1 cellular context compared by ENCODE assay signal in the genomic region with DNA sequence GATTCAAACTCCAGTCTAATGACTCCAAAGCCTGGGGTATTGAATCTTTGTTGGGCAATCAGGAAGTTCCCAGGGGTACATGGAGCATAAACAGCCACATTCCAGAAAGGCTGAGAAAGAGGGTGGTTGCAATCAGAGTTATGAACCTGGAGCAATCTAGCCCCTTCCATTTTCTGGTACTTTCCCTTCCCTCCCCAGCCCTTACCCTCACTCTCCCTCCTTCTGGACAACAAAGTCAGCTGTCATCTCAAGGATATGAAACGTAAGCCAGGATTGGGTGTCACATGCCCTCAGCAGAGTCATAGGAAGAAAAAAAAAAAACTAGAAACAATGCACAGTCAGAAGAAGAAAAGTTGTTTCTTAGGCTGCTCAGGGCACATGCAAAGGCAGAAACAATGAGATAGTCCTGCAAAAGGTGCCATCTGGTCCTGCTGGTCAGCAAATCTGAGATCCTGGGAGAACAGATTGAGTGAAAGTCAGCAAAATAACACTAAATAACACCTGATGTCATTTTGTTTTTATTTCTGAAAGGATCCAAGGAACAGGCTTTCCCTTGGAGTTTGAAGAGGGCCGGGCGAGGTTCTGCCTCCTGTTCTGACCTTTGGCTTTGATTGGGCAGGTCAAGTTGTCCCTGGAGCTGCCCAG.
A peak's percentile ranks its signal among the peaks of the same experiment; 100 is the strongest.
TF ChIP-seq lines count a peak whose summit lies in the region.

No MANE protein-coding gene starts in this region.

TF ChIP-seq in HepG2, 621 proteins besides CTCF, POLR2A, EP300 and RAD21:
- TF ChIP-seq DR1 (CRISPR knock-in tag; IDR thresholded peaks at IDR 0.05) (no peak), MAFK (conservative IDR thresholded peaks at IDR 0.05 in 1 of 2, IDR thresholded peaks at IDR 0.05 in 1 of 2; ENCODE audit: low read length in 2 of 2) (peak in 1 of 2 experiments; percentile 47; a peak in 2 of 4 replicates), MAFF (IDR thresholded peaks at IDR 0.05; ENCODE audit: low read depth, low read length) (peak; percentile 43; the same call in 1 of the 2 replicates), ZNF274 (CRISPR knock-in tag; IDR thresholded peaks at IDR 0.05) (no peak), PRPF4 (IDR thresholded peaks at IDR 0.05; ENCODE audit: low read depth, low read length, poor library complexity, severe bottlenecking) (no peak)
